In genomic region chr18:37484893-37485834, GRCh38 we compare ENCODE assay signal across 8 cellular contexts.
A peak's percentile ranks its signal among the peaks of the same experiment; 100 is the strongest.
DNase-seq lines count a peak whose midpoint lies in the region; ATAC-seq and TF ChIP-seq lines count a peak whose summit lies in the region.

No MANE protein-coding gene starts in this region.

- DNase-seq in EL, result peak; percentile 26
- DNase-seq in M059J (ENCODE audit: low read depth), result peak; percentile 20
- peak in 1 of 10 donors; percentile 53 for DNase-seq in dorsolateral prefrontal cortex
- DNase-seq in nephron progenitor cell, result peak; percentile 65
- DNase-seq in 8988T, result no peak

- H3K4me3 Mint-ChIP-seq in nephron progenitor cell, result peak overlapping the region; percentile 74

- H3K27me3 ChIP-seq in dorsolateral prefrontal cortex, result peaks cover 0 to 32% (median 0%) of the 10 kb centered on the region in 45 donors

- no peak overlapping the region for H3K27ac Mint-ChIP-seq in nephron progenitor cell

- H3K27me3 Mint-ChIP-seq in nephron progenitor cell (ENCODE audit: low read depth, poor library complexity), result peaks cover 77% of the 10 kb centered on the region

- H3K36me3 Mint-ChIP-seq in nephron progenitor cell (ENCODE audit: low read depth), result no peaks in the 10 kb centered on the region

- peaks cover 68% of the 10 kb centered on the region for H3K4me1 Mint-ChIP-seq in nephron progenitor cell

- peak in 44 of 56 donors; percentile 11 to 59 (median 34) for TF ChIP-seq CTCF in dorsolateral prefrontal cortex (IDR thresholded peaks at IDR 0.05 in 54 of 56, conservative IDR thresholded peaks at IDR 0.05 in 2 of 56; ENCODE audit: low read depth in 1 of 56, partially characterized antibody in 56 of 56)
- TF ChIP-seq CTCF in nephron progenitor cell (IDR thresholded peaks at IDR 0.05), result peak; percentile 24

- no peak for ATAC-seq in HG03342 (IDR thresholded peaks at IDR 0.05; ENCODE audit: unreplicated experiment)
- ATAC-seq in GM21447 (IDR thresholded peaks at IDR 0.05; ENCODE audit: unreplicated experiment), result no peak
- ATAC-seq in GM18519 (IDR thresholded peaks at IDR 0.05; ENCODE audit: low FRiP score, unreplicated experiment), result no peak

- peak overlapping the region in 58 of 59 donors; percentile 19 to 65 (median 48) for H3K4me3 ChIP-seq in dorsolateral prefrontal cortex

- peak overlapping the region in 53 of 59 donors; percentile 24 to 90 (median 76) for H3K27ac ChIP-seq in dorsolateral prefrontal cortex

- intact Hi-C loops in dorsolateral prefrontal cortex (cut with DNase I), result no loop called here

- no peaks in the 10 kb centered on the region for H3K9me3 Mint-ChIP-seq in nephron progenitor cell
